7 cellular contexts compared by ENCODE assay signal in genomic region chr11:108117746-108118371, GRCh38. TPM values are rescaled to one million over a fixed set of nuclear protein-coding genes. Genes with fewer than 3 reads are reported as not detected.
DNase-seq lines count a peak whose midpoint lies in the region; ATAC-seq, FAIRE-seq and TF ChIP-seq lines count a peak whose summit lies in the region.

No MANE protein-coding gene starts in this region.

- no peak overlapping the region for H3K27ac ChIP-seq in kidney (ENCODE audit: low read depth in 2 of 2, low read length in 2 of 2)

- H3K36me3 ChIP-seq in GM06990 (ENCODE audit: control insufficient read depth, insufficient read depth, low read length) (no peaks in the 10 kb centered on the region), adipocyte (ENCODE audit: control insufficient read depth, insufficient read depth, low read length, severe bottlenecking) (no peaks in the 10 kb centered on the region), kidney (ENCODE audit: control insufficient read depth in 1 of 2, insufficient read depth in 2 of 2, low read length in 2 of 2) (no peaks in the 10 kb centered on the region)

- H3K36me3 Mint-ChIP-seq in activated T-helper 2 cell treated with anti-CD3 and anti-CD28 coated beads, Interferon-gamma antibody, Interleukin-2, Interleukin-4, amounts not matched to agents 10 μg/mL and 5 μg/mL and 100 μg/mL, durations not matched to agents 14 hours and 24 hours and 36 hours (ENCODE audit: low read depth) = peaks cover 3% of the 10 kb centered on the region

- H3K27me3 ChIP-seq in GM06990 (replicated peaks; ENCODE audit: control insufficient read depth, insufficient read depth, low read length) (no peaks in the 10 kb centered on the region), adipocyte (replicated peaks; ENCODE audit: control insufficient read depth, insufficient read depth, low read length) (no peaks in the 10 kb centered on the region)

- no peaks in the 10 kb centered on the region for H3K27me3 Mint-ChIP-seq in activated T-helper 2 cell treated with anti-CD3 and anti-CD28 coated beads, Interferon-gamma antibody, Interleukin-2, Interleukin-4, amounts not matched to agents 10 μg/mL and 5 μg/mL and 100 μg/mL, durations not matched to agents 14 hours and 24 hours and 36 hours (ENCODE audit: low read depth)

- H3K9me3 ChIP-seq in adipocyte (ENCODE audit: control insufficient read depth, low read length) (no peaks in the 10 kb centered on the region), kidney (ENCODE audit: control insufficient read depth in 1 of 2, low read length in 2 of 2) (no peaks in the 10 kb centered on the region)

- no peak overlapping the region for H3K27ac Mint-ChIP-seq in activated T-helper 2 cell treated with anti-CD3 and anti-CD28 coated beads, Interferon-gamma antibody, Interleukin-2, Interleukin-4, amounts not matched to agents 10 μg/mL and 5 μg/mL and 100 μg/mL, durations not matched to agents 14 hours and 24 hours and 36 hours

- DNase-seq in GM06990 (ENCODE audit: extremely low read depth, insufficient read length) (peak; percentile 26), NCI-H1105 treated with DMSO at 0.1 percent for 48 hours (lab: John Stamatoyannopoulos, UW) (peak; percentile 71), adipocyte (ENCODE audit: low read depth) (peak; percentile 74), kidney (no peak), sciatic nerve (ENCODE audit: low spot score) (no peak)
- no peak for DNase-seq in activated T-helper 2 cell treated with anti-CD3 and anti-CD28 coated beads, Interferon-gamma antibody, Interleukin-2, Interleukin-4, amounts not matched to agents 10 μg/mL and 5 μg/mL and 100 μg/mL, durations not matched to agents 14 hours and 24 hours and 36 hours (ENCODE audit: low spot score)

- no peak overlapping the region for H3K4me3 ChIP-seq in GM06990 (replicated peaks; ENCODE audit: low read depth, low read length)
- H3K4me3 ChIP-seq in adipocyte (ENCODE audit: low read length) = no peak overlapping the region
- no peak overlapping the region for H3K4me3 ChIP-seq in kidney (ENCODE audit: low read length in 2 of 2)

- no peak for FAIRE-seq in kidney (lab: Jason Lieb, UNC)

- intact Hi-C loops in kidney (cut with DNase I) = no loop called here
- intact Hi-C loops in activated T-helper 2 cell treated with anti-CD3 and anti-CD28 coated beads, Interferon-gamma antibody, Interleukin-2, Interleukin-4, amounts not matched to agents 10 μg/mL and 5 μg/mL and 100 μg/mL, durations not matched to agents 14 hours and 24 hours and 36 hours (cut with micrococcal nuclease) = loop anchor here (2.0 to 5.0 kb wide), 3 partner anchors 106 to 537 kb away; no protein-coding TSS in a partner anchor
- intact Hi-C loops in sciatic nerve (cut with DNase I) = no loop called here

- no peak overlapping the region for H3K9ac ChIP-seq in adipocyte (ENCODE audit: low read length)
- H3K9ac ChIP-seq in kidney (ENCODE audit: low read length in 2 of 2) = no peak overlapping the region

- H3K4me1 Mint-ChIP-seq in activated T-helper 2 cell treated with anti-CD3 and anti-CD28 coated beads, Interferon-gamma antibody, Interleukin-2, Interleukin-4, amounts not matched to agents 10 μg/mL and 5 μg/mL and 100 μg/mL, durations not matched to agents 14 hours and 24 hours and 36 hours (ENCODE audit: low read depth) = peaks cover 17% of the 10 kb centered on the region

- no peak for ATAC-seq in sciatic nerve
- no peak for ATAC-seq in HG03108 (IDR thresholded peaks at IDR 0.05; ENCODE audit: unreplicated experiment)

- no peaks in the 10 kb centered on the region for H3K9me3 Mint-ChIP-seq in activated T-helper 2 cell treated with anti-CD3 and anti-CD28 coated beads, Interferon-gamma antibody, Interleukin-2, Interleukin-4, amounts not matched to agents 10 μg/mL and 5 μg/mL and 100 μg/mL, durations not matched to agents 14 hours and 24 hours and 36 hours

- H3K4me3 Mint-ChIP-seq in activated T-helper 2 cell treated with anti-CD3 and anti-CD28 coated beads, Interferon-gamma antibody, Interleukin-2, Interleukin-4, amounts not matched to agents 10 μg/mL and 5 μg/mL and 100 μg/mL, durations not matched to agents 14 hours and 24 hours and 36 hours (ENCODE audit: low read depth) = no peak overlapping the region

- TF ChIP-seq CTCF in GM06990 (IDR thresholded peaks at IDR 0.05; ENCODE audit: insufficient read depth, low read length, poor library complexity, severe bottlenecking) (peak; percentile 44), kidney (IDR thresholded peaks at IDR 0.05; ENCODE audit: borderline replicate concordance, extremely low read depth, insufficient read depth) (peak; percentile 39)

- H3K4me1 ChIP-seq in adipocyte (ENCODE audit: control insufficient read depth, insufficient read depth, low read length) (peaks cover 28% of the 10 kb centered on the region), kidney (ENCODE audit: control insufficient read depth in 1 of 2, insufficient read depth in 1 of 2, low read depth in 1 of 2, low read length in 2 of 2) (peaks cover 12 to 30% of the 10 kb centered on the region in 2 donors)

RNA-seq across cellular contexts. Expression of gene ACAT1, which starts 3.5 kb away (rescaled TPM):
- 96.4 TPM for total RNA-seq in kidney
- 692 TPM for polyA plus RNA-seq in kidney (ENCODE audit: insufficient read depth, low read depth, low replicate concordance)
- total RNA-seq in activated T-helper 2 cell treated with anti-CD3 and anti-CD28 coated beads, Interferon-gamma antibody, Interleukin-2, Interleukin-4, amounts not matched to agents 10 μg/mL and 5 μg/mL and 100 μg/mL, durations not matched to agents 14 hours and 24 hours and 36 hours = 66.8 and 76.6 TPM in 2 replicates
- 72.5 TPM for total RNA-seq in sciatic nerve

Comparison
In these comparisons a context has a peak if more than half of its experiments do, and no peak if none do; other contexts are left out.
1. DNase-seq: peak in GM06990 (single experiment), NCI-H1105 treated with DMSO at 0.1 percent for 48 hours (single experiment) and adipocyte (single experiment); none in kidney (single experiment), activated T-helper 2 cell treated with anti-CD3 and anti-CD28 coated beads, Interferon-gamma antibody, Interleukin-2, Interleukin-4, amounts not matched to agents 10 μg/mL and 5 μg/mL and 100 μg/mL, durations not matched to agents 14 hours and 24 hours and 36 hours (single experiment) and sciatic nerve (single experiment).